ENCODE assay signal across 15 cellular contexts in the genomic region with DNA sequence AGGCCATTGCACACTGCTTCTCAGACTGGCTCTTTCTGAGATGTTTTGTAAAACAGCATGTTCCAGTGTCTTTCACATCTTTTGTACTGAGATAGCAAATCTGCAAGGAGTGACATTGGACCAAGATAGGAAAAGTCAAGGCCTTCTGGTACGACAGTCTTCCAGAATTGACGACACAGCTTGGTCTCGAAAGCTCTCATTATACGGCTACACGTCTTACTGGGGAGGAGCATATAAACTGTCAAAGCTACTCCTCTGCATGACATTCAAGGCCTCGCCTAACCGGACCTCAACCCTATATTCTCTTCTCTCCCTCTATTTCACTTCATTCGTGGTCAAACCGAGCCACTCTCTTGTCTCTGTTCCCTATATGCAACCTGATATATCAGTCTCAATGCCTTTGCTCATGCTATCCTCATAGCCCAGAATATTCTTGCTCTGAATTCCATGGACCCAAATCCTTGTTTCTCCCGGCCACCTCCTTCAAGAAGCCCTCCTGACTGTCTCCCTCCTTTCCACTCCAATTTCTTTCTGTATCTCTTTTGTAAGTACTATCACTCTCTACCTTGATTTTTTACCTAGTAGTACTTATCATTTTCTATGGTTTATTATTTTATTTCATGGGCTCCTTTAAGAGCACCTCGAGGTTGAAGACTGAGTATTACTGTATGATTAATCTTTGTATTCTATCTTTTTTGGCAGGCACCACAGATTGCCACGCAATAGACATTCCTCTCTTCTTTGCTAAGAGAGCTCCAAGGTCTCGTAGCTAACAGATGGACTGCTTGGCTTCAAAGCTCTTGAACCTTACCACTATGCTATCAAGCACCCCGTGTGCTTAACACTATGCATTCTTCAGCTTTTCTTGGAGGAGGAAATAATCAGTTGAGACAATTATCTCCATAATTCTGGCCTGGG. TPM values are rescaled to one million over a fixed set of nuclear protein-coding genes. Genes with fewer than 3 reads are reported as not detected.
DNase-seq lines count a peak whose midpoint lies in the region; ATAC-seq and TF ChIP-seq lines count a peak whose summit lies in the region.
"Had no signal": no experiment of that assay in that cellular context is flagged by ENCODE, and none has a peak within 500 bp of the region (broad histone marks: within the 10 kb centered on the region; RNA-seq: fewer than 3 reads in every experiment).

No MANE protein-coding gene starts in this region.

- no peaks in the 10 kb centered on the region for H3K27me3 Mint-ChIP-seq in CD4-positive, alpha-beta T cell
- H3K27me3 Mint-ChIP-seq: IgD-negative memory B cell had no signal

- CTCF ChIA-PET in CD4-positive, alpha-beta T cell (lab: Charles Lee) = no interaction called here

- no peak overlapping the region for H3K27ac Mint-ChIP-seq in CD4-positive, alpha-beta T cell
- H3K27ac Mint-ChIP-seq: endodermal cell; IgD-negative memory B cell; T-helper 2 cell treated with Interferon-gamma antibody and Interleukin-4, amounts not matched to agents 5 μg/mL and 100 μg/mL, for 36 hours had no signal

- DNase-seq in HCEC 1CT (peak; percentile 79), adipocyte (ENCODE audit: low read depth) (peak; percentile 82), fibroblast of peridontal ligament (ENCODE audit: extremely low read depth) (peak; percentile 80), testis (peak; percentile 54), NCI-H510A treated with DMSO at 0.1 percent for 48 hours (lab: John Stamatoyannopoulos, UW) (no peak), C1 segment of cervical spinal cord (lab: John Stamatoyannopoulos, UW) (no peak)
- no peak for DNase-seq in CD4-positive, alpha-beta T cell
- DNase-seq: activated T-cell treated with anti-CD3 and anti-CD28 coated beads, Interleukin-2, amount 50 U/mL, for 48 hours; endodermal cell; NCI-H1417 treated with DMSO at 0.1 percent for 48 hours; NCI-H526 had no signal

- TF ChIP-seq CTCF in testis (IDR thresholded peaks at IDR 0.05) = no peak
- TF ChIP-seq CTCF in CD4-positive, alpha-beta T cell (IDR thresholded peaks at IDR 0.05) = no peak

- H3K4me3 Mint-ChIP-seq in CD4-positive, alpha-beta T cell = no peak overlapping the region
- H3K4me3 Mint-ChIP-seq: endodermal cell; IgD-negative memory B cell; T-helper 2 cell treated with Interferon-gamma antibody and Interleukin-4, amounts not matched to agents 5 μg/mL and 100 μg/mL, for 36 hours had no signal

- TF ChIP-seq POLR2A in testis (IDR thresholded peaks at IDR 0.05) = no peak

- peaks cover 2% of the 10 kb centered on the region for H3K9me3 Mint-ChIP-seq in CD4-positive, alpha-beta T cell
- H3K9me3 Mint-ChIP-seq: endodermal cell; T-helper 2 cell treated with Interferon-gamma antibody and Interleukin-4, amounts not matched to agents 5 μg/mL and 100 μg/mL, for 36 hours had no signal

- H3K9me3 ChIP-seq in adipocyte (ENCODE audit: control insufficient read depth, low read length) (no peaks in the 10 kb centered on the region), testis (no peaks in the 10 kb centered on the region)
- H3K9me3 ChIP-seq in CD4-positive, alpha-beta T cell (ENCODE audit: control insufficient read depth, low read length) = no peaks in the 10 kb centered on the region

- H3K36me3 Mint-ChIP-seq in CD4-positive, alpha-beta T cell (ENCODE audit: low read depth) = no peaks in the 10 kb centered on the region

- H3K4me3 ChIP-seq in adipocyte (ENCODE audit: low read length) (no peak overlapping the region), testis (no peak overlapping the region)
- H3K4me3 ChIP-seq: hepatocyte, smooth muscle cell had no signal

- POLR2A ChIA-PET in CD4-positive, alpha-beta T cell (lab: Charles Lee) = no interaction called here

- WGBS in testis, 2 donors = 43 to 55% methylated on average over 14 of the region's 14 CpGs

- H3K27ac ChIP-seq in testis = peak overlapping the region; percentile 36 to 68
- no peak overlapping the region for H3K27ac ChIP-seq in CD4-positive, alpha-beta T cell (ENCODE audit: low read depth, low read length)
- H3K27ac ChIP-seq: hepatocyte had no signal

- H3K4me1 Mint-ChIP-seq in CD4-positive, alpha-beta T cell (ENCODE audit: low read depth) = no peaks in the 10 kb centered on the region

- ATAC-seq in CD4-positive, alpha-beta T cell (ENCODE audit: poor library complexity) = no peak

- H3K4me1 ChIP-seq in adipocyte (ENCODE audit: control insufficient read depth, insufficient read depth, low read length) = peaks cover 11% of the 10 kb centered on the region
- H3K4me1 ChIP-seq in testis = peaks cover 17% of the 10 kb centered on the region

- intact Hi-C loops in testis (cut with DNase I; ENCODE audit: low total_unique reads) = no loop called here
- intact Hi-C loops in CD4-positive, alpha-beta T cell (cut with DNase I, micrococcal nuclease) = no loop called here

- H3K27me3 ChIP-seq in adipocyte (replicated peaks; ENCODE audit: control insufficient read depth, insufficient read depth, low read length) = no peaks in the 10 kb centered on the region
- no peaks in the 10 kb centered on the region for H3K27me3 ChIP-seq in testis
- no peaks in the 10 kb centered on the region for H3K27me3 ChIP-seq in CD4-positive, alpha-beta T cell (ENCODE audit: control insufficient read depth, insufficient read depth, low read length)
- H3K27me3 ChIP-seq: hepatocyte had no signal

- H3K36me3 ChIP-seq in adipocyte (ENCODE audit: control insufficient read depth, insufficient read depth, low read length, severe bottlenecking) = no peaks in the 10 kb centered on the region
- no peaks in the 10 kb centered on the region for H3K36me3 ChIP-seq in testis (ENCODE audit: low read depth, missing control alignments)

- H3K9ac ChIP-seq in adipocyte (ENCODE audit: low read length) = no peak overlapping the region

RNA-seq across cellular contexts. Expression of a gene that starts 35.1 kb away (rescaled TPM):
- total RNA-seq in testis = 10 to 100 TPM; 51.7 to 95.1 TPM
- 17.8 TPM for polyA plus RNA-seq in testis (ENCODE audit: insufficient read depth, low read depth, low replicate concordance)
- under 1 TPM; 0.27 to 0.92 TPM for total RNA-seq in CD4-positive, alpha-beta T cell

Comparison
In these comparisons a context has a peak if more than half of its experiments do, and no peak if none do; other contexts are left out.
1. DNase-seq: peak in HCEC 1CT (single experiment), adipocyte (single experiment), fibroblast of peridontal ligament (single experiment) and testis (single experiment); none in NCI-H510A treated with DMSO at 0.1 percent for 48 hours (single experiment), C1 segment of cervical spinal cord (0 of 14) and CD4-positive, alpha-beta T cell (0 of 10).
2. RNA of a gene that starts 35.1 kb away (total RNA-seq): 51.7 to 95.1 TPM in testis; 0.27 to 0.92 TPM in CD4-positive, alpha-beta T cell; every median in the first group is over 10 times any median in the second.